Comparison of ENCODE assay signal across 1 cellular context in the genomic region with DNA sequence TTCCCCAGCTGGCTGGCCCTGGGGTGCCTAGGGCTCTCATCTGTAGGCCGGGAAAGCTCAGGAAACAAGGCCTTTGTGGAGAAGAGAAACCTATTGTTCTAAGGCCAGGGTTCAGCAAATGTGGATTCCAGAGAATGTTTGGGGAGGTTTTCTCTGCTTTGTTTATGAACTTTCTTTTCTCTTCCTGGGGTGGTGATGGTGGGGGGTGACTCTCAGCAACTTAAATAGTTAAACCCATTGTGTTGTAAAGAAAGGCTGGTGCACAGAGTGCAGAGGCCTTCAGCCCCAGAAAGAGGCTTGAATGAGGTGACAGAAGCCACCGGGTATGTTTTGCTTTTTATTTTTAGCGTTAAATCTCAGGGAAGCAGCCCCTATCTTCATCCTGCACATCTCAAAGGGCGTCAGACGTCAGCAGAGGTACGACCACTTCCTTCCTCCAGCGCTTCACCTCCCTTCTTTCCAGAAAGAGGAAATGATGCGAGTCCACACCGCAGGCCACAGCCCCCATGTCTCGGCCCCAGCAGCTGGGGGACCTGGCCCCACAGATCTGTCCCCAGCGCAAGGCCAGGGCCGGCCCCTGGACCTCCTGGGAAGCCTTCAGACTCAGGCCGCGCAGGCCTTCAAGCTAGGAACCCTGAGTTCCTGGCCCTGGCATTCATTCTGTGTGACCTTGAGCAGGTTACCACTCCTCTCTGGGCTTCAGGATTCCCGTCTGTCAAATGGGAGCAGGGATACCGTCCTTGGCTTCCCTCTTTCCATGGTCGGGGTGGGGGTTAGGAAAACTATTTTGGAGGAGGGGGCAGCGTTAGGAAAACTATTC.
TF ChIP-seq lines count a peak whose summit lies in the region.

No MANE protein-coding gene starts in this region.

TF ChIP-seq in K562, 482 proteins besides CTCF, POLR2A, EP300 and RAD21 (continued from another document):
- TF ChIP-seq, protein P1, sequence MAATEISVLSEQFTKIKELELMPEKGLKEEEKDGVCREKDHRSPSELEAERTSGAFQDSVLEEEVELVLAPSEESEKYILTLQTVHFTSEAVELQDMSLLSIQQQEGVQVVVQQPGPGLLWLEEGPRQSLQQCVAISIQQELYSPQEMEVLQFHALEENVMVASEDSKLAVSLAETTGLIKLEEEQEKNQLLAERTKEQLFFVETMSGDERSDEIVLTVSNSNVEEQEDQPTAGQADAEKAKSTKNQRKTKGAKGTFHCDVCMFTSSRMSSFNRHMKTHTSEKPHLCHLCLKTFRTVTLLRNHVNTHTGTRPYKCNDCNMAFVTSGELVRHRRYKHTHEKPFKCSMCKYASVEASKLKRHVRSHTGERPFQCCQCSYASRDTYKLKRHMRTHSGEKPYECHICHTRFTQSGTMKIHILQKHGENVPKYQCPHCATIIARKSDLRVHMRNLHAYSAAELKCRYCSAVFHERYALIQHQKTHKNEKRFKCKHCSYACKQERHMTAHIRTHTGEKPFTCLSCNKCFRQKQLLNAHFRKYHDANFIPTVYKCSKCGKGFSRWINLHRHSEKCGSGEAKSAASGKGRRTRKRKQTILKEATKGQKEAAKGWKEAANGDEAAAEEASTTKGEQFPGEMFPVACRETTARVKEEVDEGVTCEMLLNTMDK (IDR thresholded peaks at IDR 0.05; ENCODE audit: borderline replicate concordance, insufficient read depth, low read depth, low read length, poor library complexity, severe bottlenecking) = no peak
- TF ChIP-seq, protein P2, sequence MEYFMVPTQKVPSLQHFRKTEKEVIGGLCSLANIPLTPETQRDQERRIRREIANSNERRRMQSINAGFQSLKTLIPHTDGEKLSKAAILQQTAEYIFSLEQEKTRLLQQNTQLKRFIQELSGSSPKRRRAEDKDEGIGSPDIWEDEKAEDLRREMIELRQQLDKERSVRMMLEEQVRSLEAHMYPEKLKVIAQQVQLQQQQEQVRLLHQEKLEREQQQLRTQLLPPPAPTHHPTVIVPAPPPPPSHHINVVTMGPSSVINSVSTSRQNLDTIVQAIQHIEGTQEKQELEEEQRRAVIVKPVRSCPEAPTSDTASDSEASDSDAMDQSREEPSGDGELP (CRISPR knock-in tag; IDR thresholded peaks at IDR 0.05; ENCODE audit: borderline replicate concordance) = peak; percentile 76; the same call in 1 of the 2 replicates
- TF ChIP-seq RNF2 (IDR thresholded peaks at IDR 0.05) (peak; percentile 95; the same call in 1 of the 2 replicates), ELF4 (CRISPR knock-in tag; IDR thresholded peaks at IDR 0.05) (no peak), BACH1 (tag; IDR thresholded peaks at IDR 0.05) (no peak), MAFF (IDR thresholded peaks at IDR 0.05; ENCODE audit: low read length) (no peak), WHSC1 (IDR thresholded peaks at IDR 0.05; ENCODE audit: low read length) (no peak), KLF16 (IDR thresholded peaks at IDR 0.05) (peak; percentile 91), TCF3 (CRISPR knock-in tag; IDR thresholded peaks at IDR 0.05) (peak; percentile 86), PHB2 (IDR thresholded peaks at IDR 0.05; ENCODE audit: low read depth) (no peak), TBL1XR1 (IDR thresholded peaks at IDR 0.05; ENCODE audit: low read length in 2 of 2) (peak in 1 of 2 experiments; percentile 64; a peak in 2 of 4 replicates), SIN3A (IDR thresholded peaks at IDR 0.05; ENCODE audit: borderline replicate concordance in 2 of 2, control insufficient read depth in 1 of 2, low read depth in 2 of 2, low read length in 2 of 2) (no peak), ZNF431 (CRISPR knock-in tag; IDR thresholded peaks at IDR 0.05) (no peak), ZNF274 (IDR thresholded peaks at IDR 0.05; ENCODE audit: borderline replicate concordance, low read depth, low read length) (no peak), ATF7 (IDR thresholded peaks at IDR 0.05) (no peak), TAL1 (IDR thresholded peaks at IDR 0.05) (peak; percentile 49), ZNF311 (CRISPR knock-in tag; IDR thresholded peaks at IDR 0.05) (peak; percentile 45; the same call in 1 of the 2 replicates), ZKSCAN8 (CRISPR knock-in tag; IDR thresholded peaks at IDR 0.05) (0 out of 2 replicates have a peak, but pooled peaks have one; percentile 23), ZC3H8 (IDR thresholded peaks at IDR 0.05) (no peak), ZNF212 (CRISPR knock-in tag; IDR thresholded peaks at IDR 0.05) (0 out of 2 replicates have a peak, but pooled peaks have one; percentile 4), GTF2E2 (tag; IDR thresholded peaks at IDR 0.05) (no peak), MEF2A (IDR thresholded peaks at IDR 0.05; ENCODE audit: control insufficient read depth, low read depth, low read length) (peak; percentile 83; the same call in 1 of the 2 replicates), MIER1 (IDR thresholded peaks at IDR 0.05; ENCODE audit: low read depth) (no peak), ZNF263 (CRISPR knock-in tag; IDR thresholded peaks at IDR 0.05; ENCODE audit: borderline replicate concordance) (no peak), HOXB6 (CRISPR knock-in tag; IDR thresholded peaks at IDR 0.05; ENCODE audit: borderline replicate concordance) (no peak), MCM5 (IDR thresholded peaks at IDR 0.05; ENCODE audit: low read depth) (no peak), BCOR (IDR thresholded peaks at IDR 0.05) (peak; percentile 50; the same call in 1 of the 2 replicates), CBX5 (IDR thresholded peaks at IDR 0.05; ENCODE audit: borderline replicate concordance, low read depth) (no peak), BRCA1 (IDR thresholded peaks at IDR 0.05) (no peak), BRCA1 (CRISPR knock-in tag; IDR thresholded peaks at IDR 0.05) (no peak), ZNF707 (CRISPR knock-in tag; conservative IDR thresholded peaks at IDR 0.05) (no peak), CBFA2T3 (IDR thresholded peaks at IDR 0.05) (peak; percentile 80), RFX5 (IDR thresholded peaks at IDR 0.05; ENCODE audit: low read depth, low read length) (no peak), ZNF561 (CRISPR knock-in tag; conservative IDR thresholded peaks at IDR 0.05) (no peak), POLR2G (IDR thresholded peaks at IDR 0.05; ENCODE audit: low read depth, low read length) (no peak), GABPB1 (CRISPR knock-in tag; IDR thresholded peaks at IDR 0.05) (no peak; the same call in 1 of the 2 replicates), MEIS2 (IDR thresholded peaks at IDR 0.05; ENCODE audit: partially characterized antibody) (no peak), MECOM (CRISPR knock-in tag; IDR thresholded peaks at IDR 0.05) (no peak), NCOA1 (IDR thresholded peaks at IDR 0.05; ENCODE audit: low read depth) (peak; percentile 68), ZFP36 (IDR thresholded peaks at IDR 0.05; ENCODE audit: low read depth, low read length, partially characterized antibody) (peak; percentile 20), CBFB (CRISPR knock-in tag; IDR thresholded peaks at IDR 0.05) (no peak), PRMT5 (CRISPR knock-in tag; IDR thresholded peaks at IDR 0.05) (no peak)
- TF ChIP-seq, protein P3, sequence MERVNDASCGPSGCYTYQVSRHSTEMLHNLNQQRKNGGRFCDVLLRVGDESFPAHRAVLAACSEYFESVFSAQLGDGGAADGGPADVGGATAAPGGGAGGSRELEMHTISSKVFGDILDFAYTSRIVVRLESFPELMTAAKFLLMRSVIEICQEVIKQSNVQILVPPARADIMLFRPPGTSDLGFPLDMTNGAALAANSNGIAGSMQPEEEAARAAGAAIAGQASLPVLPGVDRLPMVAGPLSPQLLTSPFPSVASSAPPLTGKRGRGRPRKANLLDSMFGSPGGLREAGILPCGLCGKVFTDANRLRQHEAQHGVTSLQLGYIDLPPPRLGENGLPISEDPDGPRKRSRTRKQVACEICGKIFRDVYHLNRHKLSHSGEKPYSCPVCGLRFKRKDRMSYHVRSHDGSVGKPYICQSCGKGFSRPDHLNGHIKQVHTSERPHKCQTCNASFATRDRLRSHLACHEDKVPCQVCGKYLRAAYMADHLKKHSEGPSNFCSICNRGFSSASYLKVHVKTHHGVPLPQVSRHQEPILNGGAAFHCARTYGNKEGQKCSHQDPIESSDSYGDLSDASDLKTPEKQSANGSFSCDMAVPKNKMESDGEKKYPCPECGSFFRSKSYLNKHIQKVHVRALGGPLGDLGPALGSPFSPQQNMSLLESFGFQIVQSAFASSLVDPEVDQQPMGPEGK (CRISPR knock-in tag; IDR thresholded peaks at IDR 0.05; ENCODE audit: borderline replicate concordance) = no peak
- TF ChIP-seq, protein P4, sequence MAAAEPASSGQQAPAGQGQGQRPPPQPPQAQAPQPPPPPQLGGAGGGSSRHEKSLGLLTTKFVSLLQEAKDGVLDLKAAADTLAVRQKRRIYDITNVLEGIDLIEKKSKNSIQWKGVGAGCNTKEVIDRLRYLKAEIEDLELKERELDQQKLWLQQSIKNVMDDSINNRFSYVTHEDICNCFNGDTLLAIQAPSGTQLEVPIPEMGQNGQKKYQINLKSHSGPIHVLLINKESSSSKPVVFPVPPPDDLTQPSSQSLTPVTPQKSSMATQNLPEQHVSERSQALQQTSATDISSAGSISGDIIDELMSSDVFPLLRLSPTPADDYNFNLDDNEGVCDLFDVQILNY (CRISPR knock-in tag; IDR thresholded peaks at IDR 0.05) = no peak
- TF ChIP-seq, protein P5, sequence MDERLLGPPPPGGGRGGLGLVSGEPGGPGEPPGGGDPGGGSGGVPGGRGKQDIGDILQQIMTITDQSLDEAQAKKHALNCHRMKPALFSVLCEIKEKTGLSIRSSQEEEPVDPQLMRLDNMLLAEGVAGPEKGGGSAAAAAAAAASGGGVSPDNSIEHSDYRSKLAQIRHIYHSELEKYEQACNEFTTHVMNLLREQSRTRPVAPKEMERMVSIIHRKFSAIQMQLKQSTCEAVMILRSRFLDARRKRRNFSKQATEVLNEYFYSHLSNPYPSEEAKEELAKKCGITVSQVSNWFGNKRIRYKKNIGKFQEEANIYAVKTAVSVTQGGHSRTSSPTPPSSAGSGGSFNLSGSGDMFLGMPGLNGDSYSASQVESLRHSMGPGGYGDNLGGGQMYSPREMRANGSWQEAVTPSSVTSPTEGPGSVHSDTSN (CRISPR knock-in tag; IDR thresholded peaks at IDR 0.05; ENCODE audit: low read depth) = no peak
- TF ChIP-seq, protein P5 (tag; conservative IDR thresholded peaks at IDR 0.05; ENCODE audit: low read depth) = no peak
- TF ChIP-seq, protein P6, sequence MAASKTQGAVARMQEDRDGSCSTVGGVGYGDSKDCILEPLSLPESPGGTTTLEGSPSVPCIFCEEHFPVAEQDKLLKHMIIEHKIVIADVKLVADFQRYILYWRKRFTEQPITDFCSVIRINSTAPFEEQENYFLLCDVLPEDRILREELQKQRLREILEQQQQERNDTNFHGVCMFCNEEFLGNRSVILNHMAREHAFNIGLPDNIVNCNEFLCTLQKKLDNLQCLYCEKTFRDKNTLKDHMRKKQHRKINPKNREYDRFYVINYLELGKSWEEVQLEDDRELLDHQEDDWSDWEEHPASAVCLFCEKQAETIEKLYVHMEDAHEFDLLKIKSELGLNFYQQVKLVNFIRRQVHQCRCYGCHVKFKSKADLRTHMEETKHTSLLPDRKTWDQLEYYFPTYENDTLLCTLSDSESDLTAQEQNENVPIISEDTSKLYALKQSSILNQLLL (CRISPR knock-in tag; IDR thresholded peaks at IDR 0.05; ENCODE audit: borderline replicate concordance) = no peak
- TF ChIP-seq, protein P7, sequence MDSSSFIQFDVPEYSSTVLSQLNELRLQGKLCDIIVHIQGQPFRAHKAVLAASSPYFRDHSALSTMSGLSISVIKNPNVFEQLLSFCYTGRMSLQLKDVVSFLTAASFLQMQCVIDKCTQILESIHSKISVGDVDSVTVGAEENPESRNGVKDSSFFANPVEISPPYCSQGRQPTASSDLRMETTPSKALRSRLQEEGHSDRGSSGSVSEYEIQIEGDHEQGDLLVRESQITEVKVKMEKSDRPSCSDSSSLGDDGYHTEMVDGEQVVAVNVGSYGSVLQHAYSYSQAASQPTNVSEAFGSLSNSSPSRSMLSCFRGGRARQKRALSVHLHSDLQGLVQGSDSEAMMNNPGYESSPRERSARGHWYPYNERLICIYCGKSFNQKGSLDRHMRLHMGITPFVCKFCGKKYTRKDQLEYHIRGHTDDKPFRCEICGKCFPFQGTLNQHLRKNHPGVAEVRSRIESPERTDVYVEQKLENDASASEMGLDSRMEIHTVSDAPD (CRISPR knock-in tag; IDR thresholded peaks at IDR 0.05) = no peak
- TF ChIP-seq, protein P8, sequence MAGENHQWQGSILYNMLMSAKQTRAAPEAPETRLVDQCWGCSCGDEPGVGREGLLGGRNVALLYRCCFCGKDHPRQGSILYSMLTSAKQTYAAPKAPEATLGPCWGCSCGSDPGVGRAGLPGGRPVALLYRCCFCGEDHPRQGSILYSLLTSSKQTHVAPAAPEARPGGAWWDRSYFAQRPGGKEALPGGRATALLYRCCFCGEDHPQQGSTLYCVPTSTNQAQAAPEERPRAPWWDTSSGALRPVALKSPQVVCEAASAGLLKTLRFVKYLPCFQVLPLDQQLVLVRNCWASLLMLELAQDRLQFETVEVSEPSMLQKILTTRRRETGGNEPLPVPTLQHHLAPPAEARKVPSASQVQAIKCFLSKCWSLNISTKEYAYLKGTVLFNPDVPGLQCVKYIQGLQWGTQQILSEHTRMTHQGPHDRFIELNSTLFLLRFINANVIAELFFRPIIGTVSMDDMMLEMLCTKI (IDR thresholded peaks at IDR 0.05; ENCODE audit: partially characterized antibody) = no peak
